In genomic region chr2:73284296-73285161, GRCh38 we compare ENCODE assay signal across 8 cellular contexts. TPM values are rescaled to one million over a fixed set of nuclear protein-coding genes. Genes with fewer than 3 reads are reported as not detected.
DNase-seq lines count a peak whose midpoint lies in the region; ATAC-seq and TF ChIP-seq lines count a peak whose summit lies in the region.

FBXO41 (minus strand) TSS chr2:73284478; CDS start chr2:73269630, 14,848 bp downstream.

- no peaks in the 10 kb centered on the region for H3K36me3 ChIP-seq in SK-N-SH (replicated peaks in 1 of 2; ENCODE audit: control insufficient read depth in 1 of 2, insufficient read depth in 2 of 2, low read length in 1 of 2)
- no peaks in the 10 kb centered on the region for H3K36me3 ChIP-seq in skeletal muscle tissue (ENCODE audit: control insufficient read depth in 3 of 3, insufficient read depth in 3 of 3, low read length in 3 of 3)

- peaks cover 3% of the 10 kb centered on the region for H3K36me3 Mint-ChIP-seq in activated naive CD4-positive, alpha-beta T cell treated with anti-CD3 and anti-CD28 coated beads, Interleukin-2, amount 10 ng/mL, durations not matched to agents 7 days and 5 days

- intact Hi-C loops in right cardiac atrium (cut with DNase I): no loop called here

- peaks cover 6 to 16% of the 10 kb centered on the region in 2 experiments; a peak in 1 of 4 replicates for H3K4me1 ChIP-seq in SK-N-SH (ENCODE audit: control insufficient read depth in 1 of 2, insufficient read depth in 2 of 2, low read depth in 1 of 2, low read length in 1 of 2)
- no peaks in the 10 kb centered on the region for H3K4me1 ChIP-seq in right cardiac atrium (ENCODE audit: control insufficient read depth, insufficient read depth, low read length)
- peaks cover 4 to 9% (median 6%) of the 10 kb centered on the region in 3 donors for H3K4me1 ChIP-seq in skeletal muscle tissue (ENCODE audit: control insufficient read depth in 3 of 3, insufficient read depth in 3 of 3, low read length in 3 of 3)

- peaks cover 6% of the 10 kb centered on the region; the same call in 1 of the 2 replicates for H3K79me2 ChIP-seq in SK-N-SH (ENCODE audit: insufficient read depth)

- ATAC-seq in GM21360 (IDR thresholded peaks at IDR 0.05; ENCODE audit: unreplicated experiment): peak; percentile 61
- ATAC-seq in right cardiac atrium: peak; percentile 78 to 79

- H2AFZ ChIP-seq in SK-N-SH (ENCODE audit: low read depth): peak within 1 kb of the TSS; percentile 93

- no peaks in the 10 kb centered on the region for H3K27me3 ChIP-seq in SK-N-SH (ENCODE audit: insufficient read depth)
- H3K27me3 ChIP-seq in right cardiac atrium (ENCODE audit: control insufficient read depth, insufficient read depth): no peaks in the 10 kb centered on the region
- peaks cover 37 to 46% (median 44%) of the 10 kb centered on the region in 3 donors for H3K27me3 ChIP-seq in skeletal muscle tissue (ENCODE audit: control insufficient read depth in 3 of 3, insufficient read depth in 3 of 3, low read length in 3 of 3)

- H3K4me3 ChIP-seq in SK-N-SH (ENCODE audit: low read depth in 2 of 2, low read length in 1 of 2): peak within 1 kb of the TSS; percentile 77 to 84
- peak within 1 kb of the TSS; percentile 79 for H3K4me3 ChIP-seq in right cardiac atrium (ENCODE audit: low read length)
- H3K4me3 ChIP-seq in skeletal muscle tissue (ENCODE audit: low read length in 3 of 3): peak within 1 kb of the TSS; percentile 49 to 54 (median 54)

- DNase-seq in DMS53 treated with DMSO at 0.1 percent for 48 hours (lab: John Stamatoyannopoulos, UW; ENCODE audit: unreplicated experiment) (peak; percentile 19), HT1080 (ENCODE audit: low read depth) (peak; percentile 65), SK-N-SH (peak; percentile 94), right cardiac atrium (peak in 2 of 3 donors; percentile 75 to 78), cortex of kidney (lab: John Stamatoyannopoulos, UW) (no peak)
- peak; percentile 84 for DNase-seq in activated naive CD4-positive, alpha-beta T cell treated with anti-CD3 and anti-CD28 coated beads, Interleukin-2, amount 10 ng/mL, durations not matched to agents 7 days and 5 days

- no peak within 1 kb of the TSS for H3K27ac Mint-ChIP-seq in activated naive CD4-positive, alpha-beta T cell treated with anti-CD3 and anti-CD28 coated beads, Interleukin-2, amount 10 ng/mL, durations not matched to agents 7 days and 5 days

- no peaks in the 10 kb centered on the region for H3K9me2 ChIP-seq in SK-N-SH

- H3K4me3 Mint-ChIP-seq in activated naive CD4-positive, alpha-beta T cell treated with anti-CD3 and anti-CD28 coated beads, Interleukin-2, amount 10 ng/mL, durations not matched to agents 7 days and 5 days: peak within 1 kb of the TSS; percentile 85

- POLR2A ChIA-PET in SK-N-SH (lab: Yijun Ruan, JAX): no interaction called here

- 7% methylated on average over 31 of the region's 69 CpGs for WGBS in SK-N-SH (ENCODE audit: low lambda C conversion rate)
- 2% methylated on average over 65 of the region's 69 CpGs for WGBS in right cardiac atrium

- TF ChIP-seq RAD21 in SK-N-SH (IDR thresholded peaks at IDR 0.05; ENCODE audit: low read length): no peak

- H3K9me3 ChIP-seq in SK-N-SH (no peaks in the 10 kb centered on the region), right cardiac atrium (ENCODE audit: control insufficient read depth, low read length) (no peaks in the 10 kb centered on the region), skeletal muscle tissue (ENCODE audit: control insufficient read depth in 3 of 3, low read length in 3 of 3) (no peaks in the 10 kb centered on the region)

- no peaks in the 10 kb centered on the region for H3K9me3 Mint-ChIP-seq in activated naive CD4-positive, alpha-beta T cell treated with anti-CD3 and anti-CD28 coated beads, Interleukin-2, amount 10 ng/mL, durations not matched to agents 7 days and 5 days

- no peak for TF ChIP-seq CTCF in SK-N-SH (IDR thresholded peaks at IDR 0.05)

- no peaks in the 10 kb centered on the region for H3F3A ChIP-seq in SK-N-SH (replicated peaks; ENCODE audit: insufficient read depth)

- peak within 1 kb of the TSS; percentile 71 for H3K9ac ChIP-seq in SK-N-SH
- peak within 1 kb of the TSS in 1 of 3 donors; percentile 14 for H3K9ac ChIP-seq in skeletal muscle tissue (ENCODE audit: low read depth in 1 of 3, low read length in 3 of 3)

- TF ChIP-seq EP300 in SK-N-SH (IDR thresholded peaks at IDR 0.05; ENCODE audit: borderline replicate concordance in 1 of 2, low read depth in 1 of 2, low read length in 1 of 2): no peak

- H3K27ac ChIP-seq in SK-N-SH (ENCODE audit: low read depth in 2 of 2, low read length in 1 of 2) (peak within 1 kb of the TSS in 1 of 2 experiments; percentile 77; a peak in 1 of 4 replicates), right cardiac atrium (ENCODE audit: low read length) (no peak within 1 kb of the TSS), skeletal muscle tissue (ENCODE audit: low read depth, low read length) (no peak within 1 kb of the TSS)

- H3K4me2 ChIP-seq in SK-N-SH: peak within 1 kb of the TSS; percentile 94

- CTCF ChIA-PET in SK-N-SH (lab: Yijun Ruan, JAX): no interaction called here
- CTCF ChIA-PET in activated naive CD4-positive, alpha-beta T cell treated with anti-CD3 and anti-CD28 coated beads, Interleukin-2, amount 10 ng/mL, durations not matched to agents 7 days and 5 days (lab: Charles Lee): no interaction called here

- no peaks in the 10 kb centered on the region; the same call in 1 of the 2 replicates for H4K20me1 ChIP-seq in SK-N-SH (ENCODE audit: insufficient read depth)

- peaks cover 24% of the 10 kb centered on the region for H3K4me1 Mint-ChIP-seq in activated naive CD4-positive, alpha-beta T cell treated with anti-CD3 and anti-CD28 coated beads, Interleukin-2, amount 10 ng/mL, durations not matched to agents 7 days and 5 days

- H3K27me3 Mint-ChIP-seq in activated naive CD4-positive, alpha-beta T cell treated with anti-CD3 and anti-CD28 coated beads, Interleukin-2, amount 10 ng/mL, durations not matched to agents 7 days and 5 days: peaks cover 22% of the 10 kb centered on the region

TF ChIP-seq in SK-N-SH, 30 proteins besides CTCF, POLR2A, EP300 and RAD21:
- TF ChIP-seq SIN3A (IDR thresholded peaks at IDR 0.05; ENCODE audit: borderline replicate concordance, low read depth, low read length): no peak
- TF ChIP-seq NRF1 (IDR thresholded peaks at IDR 0.05; ENCODE audit: low read depth, low read length): peak; percentile 53
- no peak for TF ChIP-seq TCF12 (IDR thresholded peaks at IDR 0.05)
- TF ChIP-seq PBX3 (IDR thresholded peaks at IDR 0.05): no peak
- peak; percentile 43; the same call in 1 of the 2 replicates for TF ChIP-seq MXI1 (IDR thresholded peaks at IDR 0.05; ENCODE audit: low read depth, low read length)

RNA-seq across cellular contexts. Expression of gene FBXO41, which starts in this region (rescaled TPM):
- total RNA-seq in HT1080 (2014; rRNA removed; shearing (Covaris generic)): 5.8 and 6.9 TPM in 2 replicates
- 5.6 and 6.0 TPM in 2 replicates for polyA plus RNA-seq in HT1080 (2015; cell fraction: cytosol; rRNA removed)
- polyA plus RNA-seq in HT1080 (2015; cell fraction: nucleus; rRNA removed): 18.2 and 19.6 TPM in 2 replicates
- 3.1 and 3.5 TPM in 2 replicates for polyA plus RNA-seq in SK-N-SH (2012; rRNA removed)
- 1.2 and 1.7 TPM in 2 replicates for polyA plus RNA-seq in SK-N-SH (2012; cell fraction: cytosol; rRNA removed)
- 11.0 and 11.4 TPM in 2 replicates for polyA plus RNA-seq in SK-N-SH (2012; cell fraction: nucleus; rRNA removed)
- total RNA-seq in right cardiac atrium: 1 to 10 TPM; 1.8 to 3.5 (median 2.3) TPM
- 1.8 TPM for polyA plus RNA-seq in right cardiac atrium
- total RNA-seq in skeletal muscle tissue: under 0.01 TPM
